1 cellular context compared by ENCODE assay signal in the genomic region with DNA sequence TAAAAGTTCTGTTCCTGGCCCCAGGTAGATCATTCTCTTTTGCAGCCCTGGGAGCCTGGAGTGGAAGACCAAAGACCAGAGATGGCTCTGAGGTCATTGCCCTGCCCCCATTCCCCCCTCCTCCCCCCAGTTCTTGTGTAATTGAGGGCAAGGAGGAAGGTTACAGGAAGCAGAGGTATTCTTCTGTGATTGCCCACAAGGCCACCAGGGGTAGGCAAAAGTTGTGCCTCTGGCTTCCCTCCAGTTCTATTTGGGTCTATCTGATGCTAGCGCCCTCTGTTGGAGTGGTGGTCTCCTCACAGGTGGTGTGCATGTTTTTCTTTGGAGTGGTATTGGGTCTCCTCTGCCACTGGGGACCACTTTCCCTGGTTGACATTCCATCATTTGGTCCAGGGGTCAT.
TF ChIP-seq lines count a peak whose summit lies in the region.

No MANE protein-coding gene starts in this region.

TF ChIP-seq in WTC11, 78 proteins besides CTCF, POLR2A, EP300 and RAD21 (continued from another document):
- TF ChIP-seq FOXP4 (CRISPR knock-in tag; IDR thresholded peaks at IDR 0.05) (no peak), NFE2L1 (CRISPR knock-in tag; IDR thresholded peaks at IDR 0.05) (0 out of 2 replicates have a peak, but pooled peaks have one; percentile 42), SP1 (CRISPR knock-in tag; conservative IDR thresholded peaks at IDR 0.05) (no peak)
